Comparison of ENCODE assay signal across 18 cellular contexts in genomic region chr2:28871620-28872019, GRCh38.
"Had no signal": no experiment of that assay in that cellular context is flagged by ENCODE, and none has a peak within 500 bp of the region (broad histone marks: within the 10 kb centered on the region; RNA-seq: fewer than 3 reads in every experiment).

No MANE protein-coding gene starts in this region.

- DNase-seq: activated naive CD4-positive, alpha-beta T cell treated with anti-CD3 and anti-CD28 coated beads for 36 hours; activated T-cell treated with anti-CD3 and anti-CD28 coated beads, Interleukin-2, amount 50 U/mL, for 1 hour; body of pancreas; central memory CD4-positive, alpha-beta T cell; effector CD4-positive, alpha-beta T cell; foreskin keratinocyte; head of caudate nucleus; left colon; natural killer cell; psoas muscle; sigmoid colon; stimulated activated CD4-positive, alpha-beta T cell treated with anti-CD3 and anti-CD28 coated beads, Interleukin-12 subunit alpha, Interleukin-12 subunit beta, amount 100 ng/mL, for 4 hours; stimulated activated CD4-positive, alpha-beta T cell treated with anti-CD3 and anti-CD28 coated beads, Interleukin-2, amount 100 ng/mL, for 48 hours; T-helper 9 cell; upper lobe of right lung had no signal

- H3K27ac Mint-ChIP-seq: stimulated activated naive CD8-positive, alpha-beta T cell treated with anti-CD3 and anti-CD28 coated beads, Interleukin-15, Interleukin-2, amounts not matched to agents 100 ng/mL and 50 ng/mL, for 24 hours had no signal

- H3K9me3 ChIP-seq: body of pancreas, mucosa of descending colon, psoas muscle, sigmoid colon, upper lobe of right lung had no signal

- H3K4me1 ChIP-seq: foreskin keratinocyte had no signal

- ATAC-seq: body of pancreas, foreskin keratinocyte, left colon, mucosa of descending colon, natural killer cell, psoas muscle, upper lobe of right lung had no signal

- H3K9me3 Mint-ChIP-seq: activated naive CD4-positive, alpha-beta T cell treated with anti-CD3 and anti-CD28 coated beads for 36 hours; natural killer cell; stimulated activated naive CD8-positive, alpha-beta T cell treated with anti-CD3 and anti-CD28 coated beads, Interleukin-15, Interleukin-2, amounts not matched to agents 100 ng/mL and 50 ng/mL, for 24 hours had no signal

- H3K27me3 ChIP-seq: body of pancreas, sigmoid colon had no signal

- H3K36me3 ChIP-seq: sigmoid colon, upper lobe of right lung had no signal

- H3K4me3 ChIP-seq: mucosa of descending colon had no signal

- H3K36me3 Mint-ChIP-seq: natural killer cell had no signal

- H3K27ac ChIP-seq: coronary artery, foreskin keratinocyte, psoas muscle, sigmoid colon had no signal
